In the genomic region with DNA sequence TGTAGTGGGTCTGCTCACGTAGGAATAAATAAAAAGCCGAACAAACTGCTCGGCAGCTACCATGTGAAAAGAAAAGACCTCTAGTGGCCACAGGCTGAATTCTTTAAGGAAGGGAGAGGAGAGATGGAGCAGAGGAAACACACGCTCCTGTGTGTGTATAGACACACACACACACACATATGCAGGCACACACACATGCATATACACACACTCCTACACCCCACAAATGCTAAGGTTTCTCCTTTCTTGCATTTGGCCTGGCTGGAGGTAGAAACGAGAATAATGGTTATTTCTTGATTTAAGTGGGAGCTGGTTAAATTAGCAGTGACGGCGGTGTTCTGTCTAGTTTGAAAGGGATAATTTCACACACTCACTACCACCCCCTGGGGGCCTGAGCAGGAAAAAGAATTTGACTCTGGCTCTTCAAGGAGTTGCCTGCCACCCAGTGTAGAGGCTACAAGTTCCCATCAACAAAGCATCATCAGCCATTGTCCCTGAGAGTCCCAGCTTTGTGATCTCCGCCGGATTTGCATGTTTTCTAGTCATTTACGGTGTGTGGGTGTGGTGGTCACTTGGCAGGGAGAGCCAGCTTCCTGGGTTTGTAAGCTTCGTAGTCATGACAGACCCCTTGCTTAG, we compare ENCODE assay signal across 8 cellular contexts. TPM values are rescaled to one million over a fixed set of nuclear protein-coding genes. Genes with fewer than 3 reads are reported as not detected.
DNase-seq lines count a peak whose midpoint lies in the region; ATAC-seq and TF ChIP-seq lines count a peak whose summit lies in the region.

TSS of gene INSYN2B (minus strand) at position 78 of the 636 bp plus-strand sequence. CDS start 96,597 bp downstream, outside the sequence.

- H3K4me3 ChIP-seq in GM06990 (replicated peaks; ENCODE audit: low read depth, low read length) (no peak within 1 kb of the TSS), OCI-LY7 (ENCODE audit: low read depth, low read length, poor library complexity, severe bottlenecking) (no peak within 1 kb of the TSS), choroid plexus epithelial cell (ENCODE audit: low read depth, low read length) (peak within 1 kb of the TSS; percentile 64)

- ATAC-seq in HG03442 (IDR thresholded peaks at IDR 0.05; ENCODE audit: unreplicated experiment) (peak; percentile 51), HG03097 (IDR thresholded peaks at IDR 0.05; ENCODE audit: low FRiP score, unreplicated experiment) (no peak)

- H3K4me1 ChIP-seq in OCI-LY7 (ENCODE audit: insufficient read depth, low read length, poor library complexity, severe bottlenecking): no peaks in the 10 kb centered on the region

- CTCF ChIA-PET in OCI-LY7 (lab: Charles Lee; ENCODE audit: unreplicated experiment): interaction anchor here (0.5 kb wide), 1 partner anchor 201 kb away, joined by 4 read pairs; no protein-coding TSS in a partner anchor

- intact Hi-C loops in OCI-LY7 (cut with micrococcal nuclease; ENCODE audit: unreplicated experiment): no loop called here

- H3K79me2 ChIP-seq in OCI-LY7 (ENCODE audit: insufficient read depth, low read depth, low read length): no peaks in the 10 kb centered on the region

- POLR2A ChIA-PET in OCI-LY7 (lab: Charles Lee): no interaction called here

- TF ChIP-seq CTCF in 22Rv1 (IDR thresholded peaks at IDR 0.05) (peak; percentile 83), GM06990 (IDR thresholded peaks at IDR 0.05; ENCODE audit: insufficient read depth, low read length, poor library complexity, severe bottlenecking) (peak; percentile 52), OCI-LY7 (conservative IDR thresholded peaks at IDR 0.05; ENCODE audit: low read length) (peak; percentile 73), choroid plexus epithelial cell (conservative IDR thresholded peaks at IDR 0.05; ENCODE audit: low read depth, low read length) (peak; percentile 80)

- H3K27ac ChIP-seq in 22Rv1 (no peak within 1 kb of the TSS), OCI-LY7 (ENCODE audit: low read depth, low read length, poor library complexity, severe bottlenecking) (no peak within 1 kb of the TSS)

- no peaks in the 10 kb centered on the region for H4K20me1 ChIP-seq in OCI-LY7 (ENCODE audit: insufficient read depth, low read length)

- H3K9me2 ChIP-seq in OCI-LY7 (ENCODE audit: insufficient read depth, low read length): no peaks in the 10 kb centered on the region

- H3K36me3 ChIP-seq in GM06990 (ENCODE audit: control insufficient read depth, insufficient read depth, low read length) (peaks cover 10% of the 10 kb centered on the region), OCI-LY7 (ENCODE audit: insufficient read depth, low read length) (peaks cover 28% of the 10 kb centered on the region)

- no peak within 1 kb of the TSS for H3K4me2 ChIP-seq in OCI-LY7 (ENCODE audit: low read length)

- DNase-seq in GM06990 (ENCODE audit: extremely low read depth, insufficient read length): no peak
- DNase-seq in OCI-LY7 (ENCODE audit: low spot score): peak; percentile 23
- peak; percentile 94 for DNase-seq in choroid plexus epithelial cell (ENCODE audit: low read depth)
- DNase-seq in kidney tubule cell (ENCODE audit: low spot score): peak; percentile 88
- peak; percentile 16 to 18 for DNase-seq in stimulated activated CD4-positive, alpha-beta T cell treated with anti-CD3 and anti-CD28 coated beads, Interleukin-4, amount 100 ng/mL, for 48 hours (ENCODE audit: low read depth in 2 of 2)

- H3K27me3 ChIP-seq in GM06990 (replicated peaks; ENCODE audit: control insufficient read depth, insufficient read depth, low read length): no peaks in the 10 kb centered on the region

- H2AFZ ChIP-seq in OCI-LY7 (ENCODE audit: low read length): no peak within 1 kb of the TSS

- BruUV-seq in OCI-LY7 (replicated peaks; lab: Mats Ljungman, UMichigan): no TSS peak

- H3K9me3 ChIP-seq in OCI-LY7 (ENCODE audit: low read length): no peaks in the 10 kb centered on the region

RNA-seq across cellular contexts. Expression of gene INSYN2B, which starts in this region (rescaled TPM):
- not detected in 2 replicates for total RNA-seq in OCI-LY7 (2014; rRNA removed; shearing (Covaris generic))
- total RNA-seq in OCI-LY7 (2022): not detected in 2 replicates

Comparison
In these comparisons a context has a peak if more than half of its experiments do, and no peak if none do; other contexts are left out.
1. Peak in DNase-seq in OCI-LY7; RNA of the gene not detected or under 1 TPM.